In genomic region chr16:81810361-81810760, GRCh38 we compare ENCODE assay signal across 18 cellular contexts. TPM values are rescaled to one million over a fixed set of nuclear protein-coding genes. Genes with fewer than 3 reads are reported as not detected.
DNase-seq lines count a peak whose midpoint lies in the region; ATAC-seq and TF ChIP-seq lines count a peak whose summit lies in the region.
"Had no signal": no experiment of that assay in that cellular context is flagged by ENCODE, and none has a peak within 500 bp of the region (broad histone marks: within the 10 kb centered on the region; RNA-seq: fewer than 3 reads in every experiment).

No MANE protein-coding gene starts in this region.

- peak overlapping the region; percentile 94 for H3K27ac Mint-ChIP-seq in activated CD8-positive, alpha-beta memory T cell treated with anti-CD3 and anti-CD28 coated beads, Interleukin-2, amount 10 ng/mL, durations not matched to agents 7 days and 5 days
- peak overlapping the region; percentile 69 for H3K27ac Mint-ChIP-seq in stimulated activated effector memory CD8-positive, alpha-beta T cell treated with anti-CD3 and anti-CD28 coated beads, Interleukin-12 subunit alpha, Interleukin-12 subunit beta, amount 100 ng/mL, for 72 hours
- H3K27ac Mint-ChIP-seq in neural progenitor cell: no peak overlapping the region

- H3K4me1 ChIP-seq in neural progenitor cell: peaks cover 8% of the 10 kb centered on the region
- H3K4me1 ChIP-seq: gastroesophageal sphincter, vagina had no signal

- peaks cover 86% of the 10 kb centered on the region for H3K79me2 ChIP-seq in SU-DHL-6 (ENCODE audit: insufficient read depth, low read length)
- H3K79me2 ChIP-seq in neural progenitor cell (ENCODE audit: low read depth): no peaks in the 10 kb centered on the region

- peak overlapping the region; percentile 17 for H3K4me3 ChIP-seq in SU-DHL-6 (ENCODE audit: insufficient read depth, low read length, poor library complexity, severe bottlenecking)
- H3K4me3 ChIP-seq in neural progenitor cell: no peak overlapping the region
- H3K4me3 ChIP-seq: gastroesophageal sphincter, PC-9, vagina had no signal

- no peak for ATAC-seq in activated CD8-positive, alpha-beta memory T cell treated with anti-CD3 and anti-CD28 coated beads, Interleukin-2, amount 10 ng/mL, durations not matched to agents 7 days and 5 days
- ATAC-seq in HG02840 (IDR thresholded peaks at IDR 0.05; ENCODE audit: low FRiP score, unreplicated experiment): peak; percentile 27
- no peak for ATAC-seq in stimulated activated effector memory CD8-positive, alpha-beta T cell treated with anti-CD3 and anti-CD28 coated beads, Interleukin-12 subunit alpha, Interleukin-12 subunit beta, amount 100 ng/mL, for 72 hours
- no peak for ATAC-seq in GM19035 (IDR thresholded peaks at IDR 0.05; ENCODE audit: unreplicated experiment)
- ATAC-seq: gastroesophageal sphincter had no signal

- peak overlapping the region; percentile 61 for H3K9ac ChIP-seq in SU-DHL-6 (ENCODE audit: low read length)
- no peak overlapping the region for H3K9ac ChIP-seq in neural progenitor cell

- CTCF ChIA-PET in activated CD8-positive, alpha-beta memory T cell treated with anti-CD3 and anti-CD28 coated beads, Interleukin-2, amount 10 ng/mL, durations not matched to agents 7 days and 5 days (lab: Charles Lee): interaction anchor here (0.6 to 2.5 kb wide), 4 partner anchors 13 to 64 kb away, joined by 3 to 9 read pairs (median 6); no protein-coding TSS in a partner anchor

- H2AFZ ChIP-seq in SU-DHL-6 (ENCODE audit: low read depth, low read length, severe bottlenecking): no peak overlapping the region
- no peak overlapping the region for H2AFZ ChIP-seq in neural progenitor cell (replicated peaks)
- H2AFZ ChIP-seq: PC-9 had no signal

- no peak for DNase-seq in activated CD8-positive, alpha-beta memory T cell treated with anti-CD3 and anti-CD28 coated beads, Interleukin-2, amount 10 ng/mL, durations not matched to agents 7 days and 5 days
- no peak for DNase-seq in activated CD8-positive, alpha-beta memory T cell treated with anti-CD3 and anti-CD28 coated beads for 24 hours
- DNase-seq in stimulated activated effector memory CD8-positive, alpha-beta T cell treated with anti-CD3 and anti-CD28 coated beads, Interleukin-12 subunit alpha, Interleukin-12 subunit beta, amount 100 ng/mL, for 72 hours (ENCODE audit: low spot score in 2 of 2): no peak
- no peak for DNase-seq in islet precursor cell
- DNase-seq in neural progenitor cell (ENCODE audit: low spot score): no peak
- DNase-seq: activated T-cell treated with anti-CD3 and anti-CD28 coated beads, Interleukin-2, amount 50 U/mL, for 1 hour; cerebellar nuclear complex; HCEC 1CT; mesenchymal stem cell; occipital lobe; PC-9; stimulated activated naive CD4-positive, alpha-beta T cell treated with Interleukin-2 at 50 U/mL for 16 hours; T-helper 1 cell had no signal

- H3K4me1 Mint-ChIP-seq in activated CD8-positive, alpha-beta memory T cell treated with anti-CD3 and anti-CD28 coated beads, Interleukin-2, amount 10 ng/mL, durations not matched to agents 7 days and 5 days: peaks cover 89% of the 10 kb centered on the region
- peaks cover 62% of the 10 kb centered on the region for H3K4me1 Mint-ChIP-seq in stimulated activated effector memory CD8-positive, alpha-beta T cell treated with anti-CD3 and anti-CD28 coated beads, Interleukin-12 subunit alpha, Interleukin-12 subunit beta, amount 100 ng/mL, for 72 hours
- peaks cover 10% of the 10 kb centered on the region for H3K4me1 Mint-ChIP-seq in neural progenitor cell

- H3K36me3 ChIP-seq in SU-DHL-6 (ENCODE audit: low read length) (no peaks in the 10 kb centered on the region), neural progenitor cell (no peaks in the 10 kb centered on the region)
- H3K36me3 ChIP-seq: gastroesophageal sphincter, vagina had no signal

- no peaks in the 10 kb centered on the region for H3K9me3 ChIP-seq in SU-DHL-6 (ENCODE audit: insufficient read depth, low read length)
- no peaks in the 10 kb centered on the region for H3K9me3 ChIP-seq in neural progenitor cell (ENCODE audit: low read depth)
- H3K9me3 ChIP-seq: vagina had no signal

- H3K9me3 Mint-ChIP-seq in activated CD8-positive, alpha-beta memory T cell treated with anti-CD3 and anti-CD28 coated beads, Interleukin-2, amount 10 ng/mL, durations not matched to agents 7 days and 5 days (ENCODE audit: low read depth): no peaks in the 10 kb centered on the region
- H3K9me3 Mint-ChIP-seq in stimulated activated effector memory CD8-positive, alpha-beta T cell treated with anti-CD3 and anti-CD28 coated beads, Interleukin-12 subunit alpha, Interleukin-12 subunit beta, amount 100 ng/mL, for 72 hours: no peaks in the 10 kb centered on the region
- H3K9me3 Mint-ChIP-seq in neural progenitor cell: peaks cover 14% of the 10 kb centered on the region

- H3K27me3 ChIP-seq in SU-DHL-6 (ENCODE audit: low read length) (no peaks in the 10 kb centered on the region), neural progenitor cell (no peaks in the 10 kb centered on the region)
- H3K27me3 ChIP-seq: gastroesophageal sphincter, vagina had no signal

- H3K27ac ChIP-seq in SU-DHL-6 (ENCODE audit: low read depth, low read length) (peak overlapping the region; percentile 96), neural progenitor cell (no peak overlapping the region)
- H3K27ac ChIP-seq: gastroesophageal sphincter, PC-9, vagina had no signal

- H3K4me3 Mint-ChIP-seq in activated CD8-positive, alpha-beta memory T cell treated with anti-CD3 and anti-CD28 coated beads, Interleukin-2, amount 10 ng/mL, durations not matched to agents 7 days and 5 days: peak overlapping the region; percentile 41
- H3K4me3 Mint-ChIP-seq in stimulated activated effector memory CD8-positive, alpha-beta T cell treated with anti-CD3 and anti-CD28 coated beads, Interleukin-12 subunit alpha, Interleukin-12 subunit beta, amount 100 ng/mL, for 72 hours: peak overlapping the region; percentile 52
- H3K4me3 Mint-ChIP-seq in neural progenitor cell: no peak overlapping the region

- no peaks in the 10 kb centered on the region for H3K27me3 Mint-ChIP-seq in activated CD8-positive, alpha-beta memory T cell treated with anti-CD3 and anti-CD28 coated beads, Interleukin-2, amount 10 ng/mL, durations not matched to agents 7 days and 5 days
- peaks cover 11% of the 10 kb centered on the region for H3K27me3 Mint-ChIP-seq in neural progenitor cell (ENCODE audit: insufficient read depth, low read depth)

- TF ChIP-seq CTCF in SU-DHL-6 (IDR thresholded peaks at IDR 0.05; ENCODE audit: insufficient read depth, low read length, poor library complexity, severe bottlenecking) (no peak), neural progenitor cell (IDR thresholded peaks at IDR 0.05) (no peak)

- H4K20me1 ChIP-seq in SU-DHL-6 (ENCODE audit: low read depth, low read length) (no peaks in the 10 kb centered on the region), neural progenitor cell (ENCODE audit: low read depth) (no peaks in the 10 kb centered on the region)

- H3K4me2 ChIP-seq in SU-DHL-6 (ENCODE audit: low read depth, low read length, poor library complexity, severe bottlenecking) (peak overlapping the region; percentile 59), neural progenitor cell (no peak overlapping the region)
- H3K4me2 ChIP-seq: PC-9 had no signal

- H3F3A ChIP-seq in SU-DHL-6 (ENCODE audit: insufficient read depth) (peaks cover 80% of the 10 kb centered on the region), neural progenitor cell (ENCODE audit: low read depth) (peaks cover 9% of the 10 kb centered on the region)

- H3K9me2 ChIP-seq in SU-DHL-6 (replicated peaks; ENCODE audit: insufficient read depth, low read length): no peaks in the 10 kb centered on the region

- H3K36me3 Mint-ChIP-seq in activated CD8-positive, alpha-beta memory T cell treated with anti-CD3 and anti-CD28 coated beads, Interleukin-2, amount 10 ng/mL, durations not matched to agents 7 days and 5 days: peaks cover 39% of the 10 kb centered on the region
- peaks cover 4% of the 10 kb centered on the region for H3K36me3 Mint-ChIP-seq in stimulated activated effector memory CD8-positive, alpha-beta T cell treated with anti-CD3 and anti-CD28 coated beads, Interleukin-12 subunit alpha, Interleukin-12 subunit beta, amount 100 ng/mL, for 72 hours
- no peaks in the 10 kb centered on the region for H3K36me3 Mint-ChIP-seq in neural progenitor cell

RNA-seq across cellular contexts. Expression of gene PLCG2, which starts 31.3 kb away (rescaled TPM):
- total RNA-seq in activated CD8-positive, alpha-beta memory T cell treated with anti-CD3 and anti-CD28 coated beads, Interleukin-2, amount 10 ng/mL, durations not matched to agents 7 days and 5 days: 10 to 100 TPM; 62.5 to 80.2 TPM
- 2.7 and 5.0 TPM in 2 replicates for total RNA-seq in neural progenitor cell (ENCODE audit: low replicate concordance)

Comparison
In these comparisons a context has a peak if more than half of its experiments do, and no peak if none do; other contexts are left out.
1. RNA of gene PLCG2, which starts 31.3 kb away (total RNA-seq): 62.5 to 80.2 TPM in activated CD8-positive, alpha-beta memory T cell treated with anti-CD3 and anti-CD28 coated beads, Interleukin-2, amount 10 ng/mL, durations not matched to agents 7 days and 5 days; 2.7 to 5.0 TPM in neural progenitor cell; every median in the first group is over 10 times any median in the second.